Comparison of ENCODE assay signal across 7 cellular contexts in the genomic region with DNA sequence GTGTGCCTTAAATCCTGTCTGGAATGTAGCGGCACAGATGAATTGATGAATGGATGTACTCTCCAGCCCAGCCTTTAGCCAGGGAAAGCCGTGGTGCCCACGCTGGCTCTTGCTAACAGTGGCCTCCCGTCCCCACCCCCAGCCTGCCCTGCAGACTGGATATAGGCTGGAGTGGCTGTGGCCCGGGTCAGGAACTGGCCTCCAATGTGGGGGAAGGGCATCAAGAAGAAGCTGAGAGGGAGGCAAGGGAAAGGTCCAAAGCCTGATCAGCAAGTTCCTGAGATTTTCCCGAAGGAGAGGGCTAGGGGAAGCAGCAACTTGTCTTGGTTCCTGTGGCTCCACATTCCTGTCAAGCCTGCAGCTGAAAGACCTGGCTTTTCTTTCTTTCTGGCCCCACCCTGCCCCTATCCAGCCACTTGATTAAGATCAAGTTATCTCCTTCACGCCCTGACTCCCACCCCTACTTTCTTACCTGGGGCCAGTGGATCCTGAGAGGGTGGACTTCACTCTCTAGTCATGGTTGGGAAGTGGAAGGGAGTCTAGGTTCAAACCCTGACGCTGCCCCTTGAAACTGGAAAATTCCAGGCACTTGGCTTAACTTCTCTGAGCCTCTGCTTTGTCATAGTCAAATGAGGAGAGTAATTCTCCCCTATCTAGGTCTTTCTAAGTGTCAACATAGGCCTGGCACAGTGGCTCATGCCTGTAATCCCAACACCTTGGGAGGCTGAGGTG. TPM values are rescaled to one million over a fixed set of nuclear protein-coding genes. Genes with fewer than 3 reads are reported as not detected.
DNase-seq lines count a peak whose midpoint lies in the region; ATAC-seq and TF ChIP-seq lines count a peak whose summit lies in the region.
"Had no signal": no experiment of that assay in that cellular context is flagged by ENCODE, and none has a peak within 500 bp of the region (broad histone marks: within the 10 kb centered on the region; RNA-seq: fewer than 3 reads in every experiment).

No MANE protein-coding gene starts in this region.

- no peak for TF ChIP-seq CTCF in left ventricle myocardium inferior (IDR thresholded peaks at IDR 0.05; ENCODE audit: borderline replicate concordance)

- intact Hi-C loops in left ventricle myocardium inferior (cut with micrococcal nuclease) (loop anchor here (10.0 kb wide), 1 partner anchor 60 kb away; a partner anchor contains a TSS), cardiac septum (cut with DNase I) (no loop called here)

- H3K9me3 ChIP-seq in left ventricle myocardium inferior (replicated peaks): no peaks in the 10 kb centered on the region

- peak overlapping the region; percentile 22 for H3K27ac ChIP-seq in left ventricle myocardium inferior (replicated peaks)

- H3K4me1 Mint-ChIP-seq in immature natural killer cell: peaks cover 14 to 18% of the 10 kb centered on the region in 2 donors

- no peaks in the 10 kb centered on the region for H3K9me3 Mint-ChIP-seq in immature natural killer cell

- H3K4me1 ChIP-seq in left ventricle myocardium inferior: peaks cover 46% of the 10 kb centered on the region

- H3K4me3 Mint-ChIP-seq in immature natural killer cell: peak overlapping the region in 1 of 5 donors; percentile 46

- peaks cover 0 to 9% (median 5%) of the 10 kb centered on the region in 3 donors for H3K36me3 Mint-ChIP-seq in immature natural killer cell

- H3K4me3 ChIP-seq in left ventricle myocardium inferior: no peak overlapping the region

- no peaks in the 10 kb centered on the region for H3K27me3 ChIP-seq in left ventricle myocardium inferior (ENCODE audit: low read depth)

- DNase-seq in left ventricle myocardium inferior (no peak), cardiac septum (ENCODE audit: low spot score) (no peak), immature natural killer cell (no peak), GDM1 (lab: John Stamatoyannopoulos, UW) (no peak)
- DNase-seq: T1000 had no signal

- H3K36me3 ChIP-seq in left ventricle myocardium inferior: peaks cover 8% of the 10 kb centered on the region

- no peak for ATAC-seq in GM19452 (IDR thresholded peaks at IDR 0.05; ENCODE audit: unreplicated experiment)
- no peak for ATAC-seq in GM21576 (IDR thresholded peaks at IDR 0.05; ENCODE audit: unreplicated experiment)

- H3K27ac Mint-ChIP-seq in immature natural killer cell: peak overlapping the region; percentile 6 to 80 (median 60)

- H3K27me3 Mint-ChIP-seq in immature natural killer cell (ENCODE audit: low read depth in 3 of 3): peaks cover 0 to 1% (median 0%) of the 10 kb centered on the region in 3 donors

RNA-seq across cellular contexts. Expression of a gene that starts 11.0 kb away (rescaled TPM):
- total RNA-seq in left ventricle myocardium inferior (14.8 TPM), cardiac septum (16.5 TPM)
- 1 to 10 TPM; 1.3 to 5.8 (median 2.1) TPM for polyA plus RNA-seq in immature natural killer cell

RNA-seq across cellular contexts. Expression of a gene that starts 45.9 kb away (rescaled TPM):
- total RNA-seq in left ventricle myocardium inferior: 379 TPM
- total RNA-seq in cardiac septum: 255 TPM
- 100 to 1,000 TPM; 167 to 215 (median 185) TPM for polyA plus RNA-seq in immature natural killer cell

RNA-seq across cellular contexts. Expression of a gene that starts 51.0 kb away (rescaled TPM):
- total RNA-seq in left ventricle myocardium inferior (19.4 TPM), cardiac septum (15.7 TPM)
- 10 to 100 TPM in 2 of 3 donors, 1 to 10 TPM in 1; 6.2 to 15.8 (median 12.4) TPM for polyA plus RNA-seq in immature natural killer cell

RNA-seq across cellular contexts. Expression of a gene that starts 58.3 kb away (rescaled TPM):
- total RNA-seq in left ventricle myocardium inferior: 0.82 TPM
- 0.54 TPM for total RNA-seq in cardiac septum
- polyA plus RNA-seq in immature natural killer cell: not detected

RNA-seq across cellular contexts. Expression of a gene that starts 58.4 kb away (rescaled TPM):
- total RNA-seq in left ventricle myocardium inferior (79.3 TPM), cardiac septum (50.5 TPM)
- 100 to 1,000 TPM; 181 to 275 (median 203) TPM for polyA plus RNA-seq in immature natural killer cell
